19 cellular contexts compared by ENCODE assay signal in the genomic region with DNA sequence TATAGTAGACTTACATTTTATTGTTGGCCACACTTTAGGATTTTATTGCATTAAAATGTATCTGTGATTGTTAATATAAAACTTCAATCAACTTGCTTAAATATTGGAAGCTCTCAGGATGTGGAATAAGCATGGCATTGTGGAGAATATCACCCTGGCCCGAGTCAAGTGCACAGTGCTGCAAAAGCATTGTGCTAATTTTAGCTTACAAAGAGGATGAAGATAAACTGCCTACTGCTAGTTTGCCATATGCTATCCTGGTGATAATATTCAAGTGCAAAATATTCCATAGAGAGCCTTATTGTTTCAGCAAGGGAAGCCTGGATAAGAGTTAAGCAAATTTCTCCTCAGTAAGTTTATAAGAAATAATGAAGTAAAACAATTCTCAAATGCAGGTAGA. TPM values are rescaled to one million over a fixed set of nuclear protein-coding genes. Genes with fewer than 3 reads are reported as not detected.
A peak's percentile ranks its signal among the peaks of the same experiment; 100 is the strongest.
DNase-seq lines count a peak whose midpoint lies in the region; ATAC-seq and TF ChIP-seq lines count a peak whose summit lies in the region.
"Had no signal": no experiment of that assay in that cellular context is flagged by ENCODE, and none has a peak within 500 bp of the region (broad histone marks: within the 10 kb centered on the region; RNA-seq: fewer than 3 reads in every experiment).

No MANE protein-coding gene starts in this region.

- H3K4me1 ChIP-seq in heart left ventricle = peaks cover 0 to 51% (median 29%) of the 10 kb centered on the region in 12 donors
- H3K4me1 ChIP-seq: SJCRH30 had no signal

- 0 to 7% (median 5%) methylated on average over 1 of the region's 1 CpG for WGBS in heart left ventricle, 4 donors

- peaks cover 0 to 4% (median 0%) of the 10 kb centered on the region in 9 donors for H3K36me3 ChIP-seq in heart left ventricle
- H3K36me3 ChIP-seq: SJCRH30, uterus had no signal

- H3K27me3 ChIP-seq in heart left ventricle = no peaks in the 10 kb centered on the region
- H3K27me3 ChIP-seq: esophagus squamous epithelium, SJCRH30, uterus had no signal

- H3K4me3 ChIP-seq in heart left ventricle = no peak overlapping the region
- H3K4me3 ChIP-seq: esophagus squamous epithelium, SJCRH30, uterus had no signal

- no peak for TF ChIP-seq POLR2A in heart left ventricle (IDR thresholded peaks at IDR 0.05)

- ATAC-seq in heart left ventricle = peak; percentile 90 to 96 (median 93)

- intact Hi-C loops in heart left ventricle (cut with DNase I) = no loop called here

- peak; percentile 37 for DNase-seq in NCI-H510A treated with DMSO at 0.1 percent for 48 hours (lab: John Stamatoyannopoulos, UW)
- no peak for DNase-seq in NCI-H510A (lab: John Stamatoyannopoulos, UW)
- peak; percentile 56 for DNase-seq in NCI-H748 (lab: John Stamatoyannopoulos, UW; ENCODE audit: unreplicated experiment)
- peak in 1 of 5 donors; percentile 31 for DNase-seq in heart left ventricle
- peak; percentile 40 for DNase-seq in superior temporal gyrus (ENCODE audit: extremely low spot score)
- DNase-seq in EL = no peak
- no peak for DNase-seq in RPMI8226
- no peak for DNase-seq in COR-L47 (lab: John Stamatoyannopoulos, UW)
- DNase-seq: activated CD4-positive, alpha-beta T cell treated with anti-CD3 and anti-CD28 coated beads, Interleukin-2, amount 10 ng/mL, durations not matched to agents 7 days and 5 days; activated naive CD4-positive, alpha-beta T cell treated with anti-CD3 and anti-CD28 coated beads, Interleukin-2, amount 50 U/mL, for 16 hours; activated T-cell treated with anti-CD3 and anti-CD28 coated beads for 4 hours; CD4-positive, alpha-beta memory T cell; esophagus squamous epithelium; GDM1; head of caudate nucleus; mesendoderm; SJCRH30; stimulated activated CD4-positive, alpha-beta T cell treated with anti-CD3 and anti-CD28 coated beads, Interleukin-15, amount 100 ng/mL, for 24 hours; uterus had no signal

- TF ChIP-seq CTCF in heart left ventricle (IDR thresholded peaks at IDR 0.05) = no peak

- H3K27ac ChIP-seq in heart left ventricle = peak overlapping the region in 11 of 12 donors; percentile 16 to 68 (median 48)
- H3K27ac ChIP-seq: esophagus squamous epithelium, SJCRH30, uterus had no signal

- no peaks in the 10 kb centered on the region for H3K9me3 ChIP-seq in heart left ventricle
- H3K9me3 ChIP-seq: esophagus squamous epithelium, SJCRH30, uterus had no signal

RNA-seq across cellular contexts. Expression of a gene that starts 54.5 kb away (rescaled TPM):
- total RNA-seq in heart left ventricle = 10 to 100 TPM; 21.3 to 50.8 (median 41.8) TPM
- 10 to 100 TPM; 12.9 to 55.7 TPM for polyA plus RNA-seq in heart left ventricle
- total RNA-seq: activated CD4-positive, alpha-beta T cell treated with anti-CD3 and anti-CD28 coated beads, Interleukin-2, amount 10 ng/mL, durations not matched to agents 7 days and 5 days; CD4-positive, alpha-beta memory T cell had no signal
- polyA plus RNA-seq: CD4-positive, alpha-beta memory T cell had no signal

Comparison
In these comparisons a context has a peak if more than half of its experiments do, and no peak if none do; other contexts are left out.
1. DNase-seq: peak in NCI-H510A treated with DMSO at 0.1 percent for 48 hours (single experiment), NCI-H748 (single experiment) and superior temporal gyrus (single experiment); none in NCI-H510A (single experiment), EL (single experiment), RPMI8226 (single experiment) and COR-L47 (single experiment).